11 cellular contexts compared by ENCODE assay signal in the genomic region with DNA sequence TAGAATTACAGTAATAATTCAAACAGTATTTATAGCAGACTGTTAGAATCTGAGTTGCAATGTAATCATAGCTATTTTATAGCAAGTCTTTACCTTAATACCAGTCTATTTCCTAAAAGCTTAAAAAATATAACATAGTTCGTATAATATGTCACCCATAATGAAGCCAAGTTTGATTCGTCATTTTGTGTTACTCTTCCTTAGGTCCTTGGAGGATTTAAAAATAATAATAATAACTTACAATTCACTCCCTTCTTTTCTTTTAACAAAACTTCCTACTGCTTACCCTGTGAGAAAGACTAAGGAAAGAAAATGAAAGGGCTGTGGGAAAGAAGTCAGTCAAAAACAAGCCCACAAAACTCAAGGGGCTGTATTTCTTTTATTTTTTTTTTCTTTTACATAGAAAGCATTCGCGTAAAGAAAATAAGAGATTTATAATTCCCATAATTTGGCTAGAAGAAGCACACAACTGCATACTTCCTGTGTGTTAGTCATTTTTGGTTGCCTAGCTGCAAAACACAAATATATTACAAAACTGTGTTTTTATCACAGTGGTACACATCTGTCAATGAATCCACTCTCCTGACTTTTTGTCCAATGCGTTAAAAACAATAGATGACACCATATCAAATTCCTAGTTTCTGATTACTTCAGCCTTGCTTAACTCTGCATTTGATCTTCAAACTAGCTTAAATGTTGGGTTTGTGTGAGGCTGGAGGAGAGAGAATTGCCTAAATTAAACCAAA.
DNase-seq lines count a peak whose midpoint lies in the region; ATAC-seq and TF ChIP-seq lines count a peak whose summit lies in the region.
"Had no signal": no experiment of that assay in that cellular context is flagged by ENCODE, and none has a peak within 500 bp of the region (broad histone marks: within the 10 kb centered on the region; RNA-seq: fewer than 3 reads in every experiment).

No MANE protein-coding gene starts in this region.

- DNase-seq in EL (peak; percentile 83), astrocyte of the hippocampus (ENCODE audit: low read depth, low spot score) (peak; percentile 60), heart left ventricle (no peak), gastrocnemius medialis (no peak), HEK293T (ENCODE audit: extremely low spot score) (no peak)
- no peak for DNase-seq in activated CD4-positive, alpha-beta T cell treated with anti-CD3 and anti-CD28 coated beads for 48 hours
- DNase-seq in activated T-cell treated with anti-CD3 and anti-CD28 coated beads, Interleukin-2, amount 50 U/mL, for 48 hours, result no peak
- DNase-seq: activated T-cell treated with anti-CD3 and anti-CD28 coated beads, Interleukin-2, amount 50 U/mL, for 72 hours; erythroblast; naive B cell had no signal

- peak overlapping the region; percentile 19 to 93 (median 68) for H3K27ac ChIP-seq in heart left ventricle
- peak overlapping the region; percentile 55 to 69 (median 60) for H3K27ac ChIP-seq in gastrocnemius medialis

- intact Hi-C loops in heart left ventricle (cut with DNase I) (no loop called here), gastrocnemius medialis (cut with DNase I; ENCODE audit: low total_unique reads) (no loop called here)

- ATAC-seq in heart left ventricle (peak; percentile 51 to 87 (median 76)), gastrocnemius medialis (peak; percentile 79 to 83), HG03439 (IDR thresholded peaks at IDR 0.05; ENCODE audit: unreplicated experiment) (no peak)
- ATAC-seq: activated T-cell treated with anti-CD3 and anti-CD28 coated beads, Interleukin-2, amount 50 U/mL, for 72 hours had no signal

- TF ChIP-seq CTCF in heart left ventricle (IDR thresholded peaks at IDR 0.05), result no peak
- no peak for TF ChIP-seq CTCF in gastrocnemius medialis (IDR thresholded peaks at IDR 0.05 in 4 of 5, conservative IDR thresholded peaks at IDR 0.05 in 1 of 5)

- H3K9me3 ChIP-seq in heart left ventricle (no peaks in the 10 kb centered on the region), gastrocnemius medialis (no peaks in the 10 kb centered on the region)

- POLR2A ChIA-PET in HEK293T (lab: Yijun Ruan, JAX), result no interaction called here

- 39 to 60% (median 43%) methylated on average over 5 of the region's 5 CpGs for WGBS in heart left ventricle, 4 donors

- TF ChIP-seq POLR2A in heart left ventricle (IDR thresholded peaks at IDR 0.05) (no peak), gastrocnemius medialis (IDR thresholded peaks at IDR 0.05) (no peak)

- H3K4me1 ChIP-seq in heart left ventricle, result peaks cover 0 to 28% (median 4%) of the 10 kb centered on the region in 12 donors
- peaks cover 0 to 4% of the 10 kb centered on the region in 2 donors for H3K4me1 ChIP-seq in gastrocnemius medialis

- peak overlapping the region in 2 of 12 donors; percentile 8 to 25 for H3K4me3 ChIP-seq in heart left ventricle
- no peak overlapping the region for H3K4me3 ChIP-seq in gastrocnemius medialis

- in situ Hi-C loops in gastrocnemius medialis (cut with MboI; ENCODE audit: low sequenced_read_pairs in 4 of 4), result no loop called here

- CTCF ChIA-PET in HEK293T (lab: Yijun Ruan, JAX), result interaction anchor here (0.6 kb wide), 1 partner anchor 16 kb away, joined by 3 read pairs; no protein-coding TSS in a partner anchor

- H3K27me3 ChIP-seq in heart left ventricle, result no peaks in the 10 kb centered on the region
- peaks cover 0 to 4% (median 0%) of the 10 kb centered on the region in 3 donors for H3K27me3 ChIP-seq in gastrocnemius medialis

- no peaks in the 10 kb centered on the region for H3K36me3 ChIP-seq in heart left ventricle
- no peaks in the 10 kb centered on the region for H3K36me3 ChIP-seq in gastrocnemius medialis

TF ChIP-seq in HEK293T, 16 proteins besides CTCF, POLR2A, EP300 and RAD21:
- TF ChIP-seq FOXM1 (IDR thresholded peaks at IDR 0.05; ENCODE audit: borderline replicate concordance), result no peak
- TF ChIP-seq HDGF (IDR thresholded peaks at IDR 0.05; ENCODE audit: borderline replicate concordance), result no peak

Comparison
In these comparisons a context has a peak if more than half of its experiments do, and no peak if none do; other contexts are left out.
1. DNase-seq: peak in EL (single experiment) and astrocyte of the hippocampus (single experiment); none in heart left ventricle (0 of 5), gastrocnemius medialis (0 of 2), HEK293T (single experiment), activated CD4-positive, alpha-beta T cell treated with anti-CD3 and anti-CD28 coated beads for 48 hours (single experiment) and activated T-cell treated with anti-CD3 and anti-CD28 coated beads, Interleukin-2, amount 50 U/mL, for 48 hours (0 of 2).